ENCODE assay signal across 7 cellular contexts in the genomic region with DNA sequence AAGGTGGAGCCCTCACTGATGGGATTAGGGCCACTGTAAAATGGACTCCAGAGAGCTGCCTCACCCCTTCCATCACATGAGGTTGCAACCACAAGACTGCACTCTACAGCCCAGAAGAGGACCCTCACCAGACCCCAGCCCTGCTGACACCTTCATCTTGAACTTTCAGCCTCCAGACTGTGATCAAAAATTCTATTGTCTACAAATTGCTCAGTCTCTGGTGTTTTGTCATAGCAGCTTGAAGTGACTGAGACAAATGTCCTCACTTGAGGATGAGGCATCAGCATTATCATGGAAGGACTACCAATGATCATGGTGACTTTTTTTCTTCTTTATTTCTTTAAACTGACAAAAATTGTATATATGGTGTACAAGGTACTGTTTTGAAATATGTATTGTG. TPM values are rescaled to one million over a fixed set of nuclear protein-coding genes. Genes with fewer than 3 reads are reported as not detected.
"Had no signal": no experiment of that assay in that cellular context is flagged by ENCODE, and none has a peak within 500 bp of the region (broad histone marks: within the 10 kb centered on the region; RNA-seq: fewer than 3 reads in every experiment).

No MANE protein-coding gene starts in this region.

- H3K9me3 Mint-ChIP-seq: GM23338, H9, HFFc6 had no signal

- H3K4me3 ChIP-seq: GM23338 had no signal

- ATAC-seq: GM23338 had no signal

- H3K27ac Mint-ChIP-seq: GM23338, H9, HFFc6, IgD-negative memory B cell had no signal

- H3K4me3 Mint-ChIP-seq: GM23338, H9, HFFc6, IgD-negative memory B cell had no signal

- DNase-seq: H9, HCEC 1CT, HFFc6, KG1 had no signal

RNA-seq across cellular contexts. Expression of a gene that starts 26.7 kb away (rescaled TPM):
- total RNA-seq: HT-29 had no signal
